ENCODE assay signal across 21 cellular contexts in the genomic region with DNA sequence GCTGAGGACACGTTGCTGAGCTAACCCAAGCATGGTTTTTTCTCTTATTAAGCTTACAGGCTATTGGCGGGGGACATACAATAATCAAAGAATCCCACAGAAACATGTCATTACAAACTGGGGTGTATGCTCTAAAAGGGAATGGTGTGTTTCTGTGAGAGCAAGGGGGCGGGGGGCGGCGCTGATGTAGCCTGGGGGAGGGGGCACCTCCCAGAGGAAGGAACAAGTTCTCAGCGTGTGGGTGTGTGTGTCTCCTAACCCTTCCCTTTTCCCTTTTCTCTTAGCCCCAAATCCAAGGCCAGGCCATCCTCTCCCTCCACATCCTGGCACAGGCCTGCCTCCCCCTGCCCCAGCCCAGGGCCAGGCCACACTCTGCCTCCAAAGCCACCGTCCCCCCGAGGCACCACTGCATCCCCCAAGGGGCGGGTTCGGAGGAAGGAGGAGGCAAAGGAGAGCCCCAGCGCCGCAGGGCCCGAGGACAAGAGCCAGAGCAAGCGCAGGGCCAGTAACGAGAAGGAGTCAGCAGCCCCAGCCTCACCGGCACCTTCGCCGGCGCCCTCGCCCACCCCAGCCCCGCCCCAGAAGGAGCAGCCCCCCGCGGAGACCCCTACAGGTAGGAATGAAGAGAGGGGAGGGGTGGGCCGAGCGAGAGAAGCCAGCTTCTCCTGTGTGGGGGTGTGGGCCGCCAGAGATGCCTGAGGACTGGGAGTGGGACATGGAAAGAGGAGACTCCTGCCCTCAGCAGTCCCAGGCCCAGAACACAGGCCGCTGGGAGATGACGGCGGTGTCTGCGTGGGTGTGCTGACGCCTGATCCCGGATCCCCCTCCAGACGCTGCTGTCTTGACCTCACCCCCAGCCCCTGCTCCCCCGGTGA. TPM values are rescaled to one million over a fixed set of nuclear protein-coding genes. Genes with fewer than 3 reads are reported as not detected.
A peak's percentile ranks its signal among the peaks of the same experiment; 100 is the strongest.
DNase-seq lines count a peak whose midpoint lies in the region; TF ChIP-seq lines count a peak whose summit lies in the region.
"Had no signal": no experiment of that assay in that cellular context is flagged by ENCODE, and none has a peak within 500 bp of the region (broad histone marks: within the 10 kb centered on the region; RNA-seq: fewer than 3 reads in every experiment).

No MANE protein-coding gene starts in this region.

- H3K9me3 Mint-ChIP-seq in activated T-cell treated with anti-CD3 and anti-CD28 coated beads, Interleukin-2, amount 50 U/mL, for 24 hours = no peaks in the 10 kb centered on the region
- H3K9me3 Mint-ChIP-seq: activated naive CD4-positive, alpha-beta T cell treated with anti-CD3 and anti-CD28 coated beads, Interleukin-2, amount 50 U/mL, for 24 hours; CD4-positive, CD25-positive, alpha-beta regulatory T cell had no signal

- H3K27ac ChIP-seq in epithelial cell of prostate (peak overlapping the region; percentile 1), mucosa of rectum (ENCODE audit: low read depth in 2 of 2, low read length in 2 of 2) (peak overlapping the region; percentile 74 to 79), tibial nerve (peak overlapping the region in 3 of 4 donors; percentile 37 to 64 (median 56))
- H3K27ac ChIP-seq: KMS-11, VCaP had no signal

- H3K36me3 Mint-ChIP-seq in activated T-cell treated with anti-CD3 and anti-CD28 coated beads, Interleukin-2, amount 50 U/mL, for 24 hours (ENCODE audit: low read depth) = peaks cover 88% of the 10 kb centered on the region

- H3K4me1 ChIP-seq in mucosa of rectum (ENCODE audit: control insufficient read depth in 2 of 2, insufficient read depth in 2 of 2, low read length in 2 of 2) (peaks cover 3 to 11% of the 10 kb centered on the region in 2 donors), tibial nerve (peaks cover 0 to 25% (median 5%) of the 10 kb centered on the region in 4 donors)

- H3K36me3 ChIP-seq in mucosa of rectum (ENCODE audit: control insufficient read depth in 2 of 2, insufficient read depth in 2 of 2, low read length in 2 of 2) (peaks cover 42 to 54% of the 10 kb centered on the region in 2 donors), tibial nerve (peaks cover 4 to 93% (median 45%) of the 10 kb centered on the region in 3 donors)

- peak overlapping the region in 1 of 2 donors; percentile 60 for H3K9ac ChIP-seq in mucosa of rectum (ENCODE audit: low read depth in 1 of 2, low read length in 2 of 2)
- H3K9ac ChIP-seq: KMS-11 had no signal

- H3K27ac Mint-ChIP-seq in activated T-cell treated with anti-CD3 and anti-CD28 coated beads, Interleukin-2, amount 50 U/mL, for 24 hours = peak overlapping the region; percentile 50
- H3K27ac Mint-ChIP-seq: CD4-positive, CD25-positive, alpha-beta regulatory T cell; progenitor cell of endocrine pancreas had no signal

- H3K27me3 ChIP-seq in mucosa of rectum (ENCODE audit: control insufficient read depth in 2 of 2, insufficient read depth in 2 of 2, low read length in 2 of 2) = no peaks in the 10 kb centered on the region
- no peaks in the 10 kb centered on the region for H3K27me3 ChIP-seq in tibial nerve

- no peak for DNase-seq in activated T-cell treated with anti-CD3 and anti-CD28 coated beads, Interleukin-2, amount 50 U/mL, for 24 hours
- DNase-seq in activated T-cell treated with anti-CD3 and anti-CD28 coated beads for 4 hours (no peak), epithelial cell of prostate (ENCODE audit: low read depth, low spot score) (no peak), tibial nerve (ENCODE audit: low spot score in 2 of 2) (no peak), DMS79 treated with DMSO at 0.1 percent for 48 hours (lab: John Stamatoyannopoulos, UW) (no peak), NCI-H524 (lab: John Stamatoyannopoulos, UW) (no peak)
- DNase-seq in activated T-cell treated with anti-CD3 and anti-CD28 coated beads, Interleukin-2, amount 50 U/mL, for 48 hours = no peak
- DNase-seq: 8988T; CD4-positive, CD25-positive, alpha-beta regulatory T cell; central memory CD4-positive, alpha-beta T cell; hypothalamus; NCI-H1436; NCI-H345; OCI-M1; stimulated activated CD4-positive, alpha-beta T cell treated with anti-CD3 and anti-CD28 coated beads, Interleukin-1b, Interleukin-23, amount 100 ng/mL, for 48 hours; stimulated activated CD8-positive, alpha-beta memory T cell treated with anti-CD3 and anti-CD28 coated beads, Interleukin-4, amount 100 ng/mL, for 48 hours had no signal

- H3K4me3 ChIP-seq in mucosa of rectum (ENCODE audit: low read length in 2 of 2) = peak overlapping the region; percentile 50 to 61
- H3K4me3 ChIP-seq in tibial nerve = no peak overlapping the region

- TF ChIP-seq EP300 in tibial nerve (IDR thresholded peaks at IDR 0.05) = no peak

- no peak for TF ChIP-seq POLR2A in tibial nerve (IDR thresholded peaks at IDR 0.05)

- TF ChIP-seq CTCF in tibial nerve (IDR thresholded peaks at IDR 0.05) = no peak

- H3K4me1 Mint-ChIP-seq in activated T-cell treated with anti-CD3 and anti-CD28 coated beads, Interleukin-2, amount 50 U/mL, for 24 hours (ENCODE audit: low read depth) = peaks cover 3% of the 10 kb centered on the region

- H3K9me3 ChIP-seq in mucosa of rectum (ENCODE audit: control insufficient read depth in 2 of 2, low read length in 2 of 2) (no peaks in the 10 kb centered on the region), tibial nerve (no peaks in the 10 kb centered on the region)

- no peak overlapping the region for H3K4me3 Mint-ChIP-seq in activated T-cell treated with anti-CD3 and anti-CD28 coated beads, Interleukin-2, amount 50 U/mL, for 24 hours
- H3K4me3 Mint-ChIP-seq: activated naive CD4-positive, alpha-beta T cell treated with anti-CD3 and anti-CD28 coated beads, Interleukin-2, amount 50 U/mL, for 24 hours; CD4-positive, CD25-positive, alpha-beta regulatory T cell had no signal

- H3K27me3 Mint-ChIP-seq in activated T-cell treated with anti-CD3 and anti-CD28 coated beads, Interleukin-2, amount 50 U/mL, for 24 hours = no peaks in the 10 kb centered on the region
- H3K27me3 Mint-ChIP-seq: activated naive CD4-positive, alpha-beta T cell treated with anti-CD3 and anti-CD28 coated beads, Interleukin-2, amount 50 U/mL, for 24 hours; CD4-positive, CD25-positive, alpha-beta regulatory T cell; progenitor cell of endocrine pancreas had no signal

- 70 to 71% methylated on average over 31 to 34 of the region's 34 CpGs for WGBS in tibial nerve, 2 donors

RNA-seq across cellular contexts. Expression of gene MAP7D1, which starts 21.9 kb away (rescaled TPM):
- 100 to 1,000 TPM in 3 of 4 donors, 10 to 100 TPM in 1; 85.0 to 184 (median 121) TPM for total RNA-seq in tibial nerve

RNA-seq across cellular contexts. Expression of gene TRAPPC3, which starts 28.5 kb away (rescaled TPM):
- 10 to 100 TPM; 48.0 to 90.4 (median 69.1) TPM for total RNA-seq in tibial nerve

RNA-seq across cellular contexts. Expression of gene THRAP3, which starts 46.4 kb away (rescaled TPM):
- total RNA-seq in tibial nerve = 100 to 1,000 TPM in 2 of 4 donors, 10 to 100 TPM in 2; 89.2 to 114 (median 97.0) TPM

RNA-seq across cellular contexts. Expression of gene COL8A2, which starts 52.8 kb away (rescaled TPM):
- 10 to 100 TPM; 26.7 to 57.9 (median 50.2) TPM for total RNA-seq in tibial nerve
- total RNA-seq: CD4-positive, CD25-positive, alpha-beta regulatory T cell had no signal

Comparison
In these comparisons a context has a peak if more than half of its experiments do, and no peak if none do; other contexts are left out.
1. H3K27ac ChIP-seq: peak in every context shown above with its lines; median percentile 76 in mucosa of rectum; 56 in tibial nerve; 1 in epithelial cell of prostate.
2. H3K4me3 ChIP-seq: peak in mucosa of rectum (2 of 2); none in tibial nerve (0 of 4).